In genomic region chr7:17298102-17298839, GRCh38 we compare ENCODE assay signal across 8 cellular contexts. TPM values are rescaled to one million over a fixed set of nuclear protein-coding genes. Genes with fewer than 3 reads are reported as not detected.
DNase-seq lines count a peak whose midpoint lies in the region; ATAC-seq and TF ChIP-seq lines count a peak whose summit lies in the region.

Gene AHR, plus strand, starts transcription at chr7:17298652. Its CDS starts 613 bp downstream, at chr7:17299265.

- H3K4me3 Mint-ChIP-seq in activated CD4-positive, alpha-beta memory T cell treated with anti-CD3 and anti-CD28 coated beads, Interleukin-2, amount 10 ng/mL, durations not matched to agents 7 days and 5 days, result peak within 1 kb of the TSS; percentile 94

- H3K9me3 Mint-ChIP-seq in activated CD4-positive, alpha-beta memory T cell treated with anti-CD3 and anti-CD28 coated beads, Interleukin-2, amount 10 ng/mL, durations not matched to agents 7 days and 5 days, result peaks cover 3% of the 10 kb centered on the region

- peak; percentile 64 for ATAC-seq in GM19025 (IDR thresholded peaks at IDR 0.05; ENCODE audit: low read depth, unreplicated experiment)
- peak; percentile 61 for ATAC-seq in HG03342 (IDR thresholded peaks at IDR 0.05; ENCODE audit: unreplicated experiment)
- peak; percentile 92 for ATAC-seq in lung (ENCODE audit: insufficient read depth, low FRiP score)

- POLR2A ChIA-PET in activated CD4-positive, alpha-beta memory T cell treated with anti-CD3 and anti-CD28 coated beads, Interleukin-2, amount 10 ng/mL, durations not matched to agents 7 days and 5 days (lab: Charles Lee), result interaction anchor here (0.6 to 3.8 kb wide), 28 partner anchors 10 to 368 kb away, joined by 3 to 29 read pairs (median 4); no protein-coding TSS in a partner anchor

- H3K27ac Mint-ChIP-seq in activated CD4-positive, alpha-beta memory T cell treated with anti-CD3 and anti-CD28 coated beads, Interleukin-2, amount 10 ng/mL, durations not matched to agents 7 days and 5 days, result peak within 1 kb of the TSS; percentile 93

- H3K27me3 Mint-ChIP-seq in activated CD4-positive, alpha-beta memory T cell treated with anti-CD3 and anti-CD28 coated beads, Interleukin-2, amount 10 ng/mL, durations not matched to agents 7 days and 5 days, result no peaks in the 10 kb centered on the region

- H3K4me3 ChIP-seq in ectodermal cell (ENCODE audit: insufficient read depth, low read depth, low read length), result peak within 1 kb of the TSS; percentile 69
- H3K4me3 ChIP-seq in lung, result peak within 1 kb of the TSS; percentile 97

- no peaks in the 10 kb centered on the region for H3K4me1 ChIP-seq in ectodermal cell (ENCODE audit: control insufficient read depth, insufficient read depth, low read length)
- H3K4me1 ChIP-seq in lung (ENCODE audit: control insufficient read depth in 2 of 2, insufficient read depth in 2 of 2, low read length in 2 of 2), result peaks cover 0 to 8% of the 10 kb centered on the region in 2 donors

- WGBS in ectodermal cell, 2 experiments, result 4 to 5% methylated on average over 46 of the region's 46 CpGs
- 3 to 4% methylated on average over 46 of the region's 46 CpGs for WGBS in lung, 2 donors

- H3K9me3 ChIP-seq in ectodermal cell (ENCODE audit: control insufficient read depth, low read length), result no peaks in the 10 kb centered on the region
- H3K9me3 ChIP-seq in lung (ENCODE audit: control insufficient read depth in 2 of 2, insufficient read depth in 1 of 2, low read length in 1 of 2), result no peaks in the 10 kb centered on the region

- H3K4me1 Mint-ChIP-seq in activated CD4-positive, alpha-beta memory T cell treated with anti-CD3 and anti-CD28 coated beads, Interleukin-2, amount 10 ng/mL, durations not matched to agents 7 days and 5 days, result peaks cover 24% of the 10 kb centered on the region

- peaks cover 28% of the 10 kb centered on the region for H3K27me3 ChIP-seq in ectodermal cell (ENCODE audit: control insufficient read depth, insufficient read depth, low read length, poor library complexity, severe bottlenecking)
- H3K27me3 ChIP-seq in lung (ENCODE audit: control insufficient read depth, insufficient read depth), result no peaks in the 10 kb centered on the region

- H3K36me3 Mint-ChIP-seq in activated CD4-positive, alpha-beta memory T cell treated with anti-CD3 and anti-CD28 coated beads, Interleukin-2, amount 10 ng/mL, durations not matched to agents 7 days and 5 days (ENCODE audit: low read depth), result peaks cover 15% of the 10 kb centered on the region

- CTCF ChIA-PET in activated CD4-positive, alpha-beta memory T cell treated with anti-CD3 and anti-CD28 coated beads, Interleukin-2, amount 10 ng/mL, durations not matched to agents 7 days and 5 days (lab: Charles Lee), result interaction anchor here (0.9 to 2.3 kb wide), 6 partner anchors 9 to 315 kb away, joined by 3 to 17 read pairs (median 4); no protein-coding TSS in a partner anchor

- DNase-seq in AG20443 (ENCODE audit: low spot score) (peak; percentile 96), NCI-H748 (lab: John Stamatoyannopoulos, UW; ENCODE audit: unreplicated experiment) (peak; percentile 92), lung (ENCODE audit: low spot score) (peak; percentile 94)
- peak; percentile 92 for DNase-seq in activated CD4-positive, alpha-beta memory T cell treated with anti-CD3 and anti-CD28 coated beads, Interleukin-2, amount 10 ng/mL, durations not matched to agents 7 days and 5 days
- DNase-seq in stimulated activated CD4-positive, alpha-beta T cell treated with anti-CD3 and anti-CD28 coated beads, TNF-alpha, amount 100 ng/mL, for 4 hours (ENCODE audit: low read depth in 3 of 3), result peak; percentile 79 to 88 (median 80)

- H3K27ac ChIP-seq in ectodermal cell (ENCODE audit: insufficient read depth, low read depth, low read length, poor library complexity, severe bottlenecking) (no peak within 1 kb of the TSS), lung (ENCODE audit: low read depth in 1 of 2, low read length in 1 of 2) (peak within 1 kb of the TSS; percentile 93 to 99)

- H3K36me3 ChIP-seq in ectodermal cell (ENCODE audit: control insufficient read depth, insufficient read depth, low read length) (no peaks in the 10 kb centered on the region), lung (ENCODE audit: control insufficient read depth in 2 of 2, insufficient read depth in 2 of 2, low read length in 2 of 2) (no peaks in the 10 kb centered on the region)

- TF ChIP-seq CTCF in lung (IDR thresholded peaks at IDR 0.05; ENCODE audit: control extremely low read depth, extremely low read depth), result no peak

RNA-seq across cellular contexts. Expression of gene AHR, which starts in this region (rescaled TPM):
- 10 to 100 TPM; 37.7 to 38.0 TPM for total RNA-seq in activated CD4-positive, alpha-beta memory T cell treated with anti-CD3 and anti-CD28 coated beads, Interleukin-2, amount 10 ng/mL, durations not matched to agents 7 days and 5 days
- 4.4 TPM for polyA plus RNA-seq in ectodermal cell (2013, experiment 1 of 4)
- polyA plus RNA-seq in ectodermal cell (2013, experiment 2 of 4), result 2.6 TPM
- polyA plus RNA-seq in ectodermal cell (2013, experiment 3 of 4), result 4.0 TPM
- 2.6 TPM for polyA plus RNA-seq in ectodermal cell (2013, experiment 4 of 4)
- 100 to 1,000 TPM; 104 to 413 TPM for total RNA-seq in lung
- polyA plus RNA-seq in lung, result 10 to 100 TPM; 22.8 to 31.5 TPM
